In the genomic region with DNA sequence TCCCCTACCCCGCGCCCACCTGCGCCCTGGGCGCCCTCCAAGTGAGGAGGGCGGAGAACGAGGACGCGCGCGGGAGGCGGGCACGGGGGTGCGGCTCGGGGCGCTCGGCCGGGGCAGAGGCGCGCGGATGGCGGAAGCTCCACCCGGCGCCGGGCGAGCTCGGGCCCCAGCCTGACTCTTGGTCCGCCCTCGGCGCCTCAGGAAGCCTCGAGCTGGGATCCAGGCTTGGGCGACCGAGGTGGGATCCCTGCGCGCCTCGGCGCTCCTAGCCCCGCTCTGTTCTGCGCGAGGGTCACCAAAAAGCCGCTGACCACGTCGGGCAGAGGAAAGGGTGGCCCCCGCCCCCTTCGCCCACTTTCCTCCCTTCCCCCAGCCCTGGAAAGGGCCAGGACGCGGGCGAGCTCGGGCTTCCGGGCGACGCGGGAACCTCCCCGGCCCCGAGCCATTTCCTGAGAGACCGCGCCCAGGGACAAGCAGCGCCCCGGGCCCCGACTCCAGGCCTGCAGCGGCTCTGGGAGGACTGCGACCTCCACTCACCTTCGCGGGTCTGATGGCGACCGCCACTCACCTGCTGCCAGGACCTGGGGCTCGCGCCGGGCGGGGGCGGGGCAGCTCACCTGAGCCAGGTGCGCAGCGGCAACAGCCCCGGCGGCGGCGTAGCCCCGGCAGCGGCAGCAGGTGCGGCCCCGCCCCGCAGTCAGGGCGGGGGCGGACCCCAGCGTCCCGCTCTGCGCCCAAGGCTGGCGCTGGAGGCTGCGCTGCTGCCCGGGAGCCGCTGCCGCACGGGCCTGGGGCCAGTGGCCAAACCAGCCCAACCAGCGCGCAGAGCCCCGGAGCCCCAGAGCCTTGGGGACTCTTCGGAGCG, we compare ENCODE assay signal across 8 cellular contexts. TPM values are rescaled to one million over a fixed set of nuclear protein-coding genes. Genes with fewer than 3 reads are reported as not detected.
A peak's percentile ranks its signal among the peaks of the same experiment; 100 is the strongest.
DNase-seq lines count a peak whose midpoint lies in the region; ATAC-seq, FAIRE-seq and TF ChIP-seq lines count a peak whose summit lies in the region.

No MANE protein-coding gene starts in this region.

- peaks cover 0 to 19% of the 10 kb centered on the region in 2 experiments; a peak in 1 of 4 replicates for H3K79me2 ChIP-seq in H1 (ENCODE audit: control insufficient read depth in 1 of 2, insufficient read depth in 2 of 2, low read length in 2 of 2)

- no peaks in the 10 kb centered on the region for H3K9me3 Mint-ChIP-seq in naive B cell

- peaks cover 0 to 13% (median 4%) of the 10 kb centered on the region in 4 experiments; a peak in 5 of 7 replicates for H3K27me3 ChIP-seq in H1 (replicated peaks in 1 of 4; ENCODE audit: control insufficient read depth in 3 of 4, extremely low read depth in 1 of 4, insufficient read depth in 3 of 4, low read length in 3 of 4)

- H3K4ac ChIP-seq in H1 (replicated peaks; ENCODE audit: insufficient read length, low read depth, low read length): peak overlapping the region; percentile 38

- WGBS in H1 (ENCODE audit: extremely low coverage in 1 of 2, insufficient coverage in 1 of 2, insufficient read length in 1 of 2, insufficient replicate concordance in 2 of 2, low coverage in 1 of 2, low lambda C conversion rate in 2 of 2, missing lambda C conversion rate in 1 of 2), 2 experiments: 4% methylated on average over 60 of the region's 97 CpGs; no CpG with 5 or more reads in 1 of the 2 experiments

- TF ChIP-seq CTCF in HEK293 (tag by site-specific recombination; IDR thresholded peaks at IDR 0.05): no peak
- TF ChIP-seq CTCF in H1 (IDR thresholded peaks at IDR 0.05; ENCODE audit: control extremely low read depth in 1 of 3, insufficient read depth in 1 of 3, low read depth in 1 of 3, low read length in 3 of 3): no peak

- no peaks in the 10 kb centered on the region for H3K9me3 ChIP-seq in HEK293 (ENCODE audit: control insufficient read depth, insufficient read depth, low read depth, low read length)
- no peaks in the 10 kb centered on the region for H3K9me3 ChIP-seq in H1 (ENCODE audit: insufficient read depth in 2 of 2, low read depth in 1 of 2, low read length in 1 of 2)

- POLR2A ChIA-PET in HEK293 (lab: Yijun Ruan, JAX): interaction anchor here (0.8 kb wide), 1 partner anchor 10 kb away, joined by 4 read pairs; no protein-coding TSS in a partner anchor
- POLR2A ChIA-PET in H1 (lab: Charles Lee; ENCODE audit: partially characterized antibody): interaction anchor here (0.6 to 5.5 kb wide), 21 partner anchors 10 to 137 kb away, joined by 3 to 41 read pairs (median 3); partner anchors contain the start of genes ANO9, B4GALNT4, HRAS and PTDSS2

- H4K5ac ChIP-seq in H1 (ENCODE audit: insufficient read length, low read depth, low read length): peak overlapping the region; percentile 88

- H4K91ac ChIP-seq in H1 (replicated peaks; ENCODE audit: insufficient read length, low read length): peak overlapping the region; percentile 56

- ATAC-seq in naive B cell (ENCODE audit: low read depth in 2 of 2) (peak; percentile 57 to 62), GM18520 (IDR thresholded peaks at IDR 0.05; ENCODE audit: unreplicated experiment) (no peak), GM21619 (IDR thresholded peaks at IDR 0.05; ENCODE audit: unreplicated experiment) (no peak)

- no peak overlapping the region for H3K23ac ChIP-seq in H1 (ENCODE audit: insufficient read length)

- peaks cover 5 to 7% of the 10 kb centered on the region in 2 experiments for H4K20me1 ChIP-seq in H1 (replicated peaks in 1 of 2; ENCODE audit: control insufficient read depth in 1 of 2, insufficient read depth in 2 of 2, low read length in 2 of 2)

- no peak overlapping the region; the same call in 1 of the 2 replicates for H2BK15ac ChIP-seq in H1 (ENCODE audit: low read length)

- H2BK20ac ChIP-seq in H1 (ENCODE audit: low read length): no peak overlapping the region

- CTCF ChIA-PET in HEK293 (lab: Yijun Ruan, JAX): no interaction called here
- CTCF ChIA-PET in H1 (lab: Charles Lee; ENCODE audit: partially characterized antibody): interaction anchor here (0.8 to 2.8 kb wide), 8 partner anchors 10 to 192 kb away, joined by 3 to 16 read pairs (median 4); partner anchors contain the start of gene PTDSS2

- H3K9ac ChIP-seq in H1 (replicated peaks in 1 of 4; ENCODE audit: extremely low read depth in 1 of 4, low read depth in 3 of 4, low read length in 3 of 4): peak overlapping the region in 3 of 4 experiments; percentile 34 to 55 (median 55); a peak in 5 of 7 replicates

- H3K27ac ChIP-seq in HEK293 (ENCODE audit: extremely low read depth, low read depth, low read length) (no peak overlapping the region), H1 (ENCODE audit: low read depth, low read length) (peak overlapping the region; percentile 42; the same call in 1 of the 2 replicates)

- H3K36me3 Mint-ChIP-seq in naive B cell: no peaks in the 10 kb centered on the region

- no peak overlapping the region for H3K27ac Mint-ChIP-seq in naive B cell

- H2BK12ac ChIP-seq in H1 (ENCODE audit: low read depth, low read length): 0 out of 2 replicates have a peak overlapping the region, but pooled peaks have one; percentile 60

- peak in 1 of 2 experiments; percentile 3; a peak in 1 of 4 replicates for TF ChIP-seq RAD21 in H1 (IDR thresholded peaks at IDR 0.05 in 1 of 2, conservative IDR thresholded peaks at IDR 0.05 in 1 of 2; ENCODE audit: low read depth in 2 of 2, low read length in 2 of 2)

- H3K4me3 ChIP-seq in HEK293 (ENCODE audit: low read depth, low read length) (peak overlapping the region; percentile 39), H1 (ENCODE audit: extremely low read depth in 1 of 4, insufficient read depth in 2 of 4, low read depth in 3 of 4, low read length in 4 of 4) (peak overlapping the region; percentile 54 to 92 (median 62))

- H3K4me3 Mint-ChIP-seq in naive B cell: peak overlapping the region; percentile 8 to 94 (median 77)

- H3K4me2 ChIP-seq in H1 (ENCODE audit: insufficient read depth in 1 of 2, low read depth in 2 of 2, low read length in 2 of 2): peak overlapping the region; percentile 68 to 87

- H3K79me1 ChIP-seq in H1 (ENCODE audit: low read depth, low read length): peaks cover 5% of the 10 kb centered on the region

- FAIRE-seq in H1 (lab: Jason Lieb, UNC): no peak

- peak overlapping the region; percentile 95 for H4K8ac ChIP-seq in H1 (ENCODE audit: extremely low read depth, insufficient read depth, low read length)

- H3K56ac ChIP-seq in H1 (replicated peaks; ENCODE audit: insufficient read length, low read depth, low read length): peak overlapping the region; percentile 16

- no peak overlapping the region for H2AK5ac ChIP-seq in H1 (ENCODE audit: low read depth, low read length)

- peak overlapping the region; percentile 22 for H2BK120ac ChIP-seq in H1 (replicated peaks; ENCODE audit: low read depth, low read length)

- DNase-seq in AG08396 (ENCODE audit: low spot score): peak; percentile 65
- peak; percentile 75 for DNase-seq in UCSD-AML1 (lab: John Stamatoyannopoulos, UW; ENCODE audit: unreplicated experiment)
- DNase-seq in H1 (ENCODE audit: low read depth in 1 of 2, low spot score in 2 of 2): peak; percentile 50 to 90
- peak; percentile 37 for DNase-seq in naive B cell
- DNase-seq in GDM1 (lab: John Stamatoyannopoulos, UW): no peak

- H3K27me3 Mint-ChIP-seq in naive B cell: peaks cover 0 to 16% (median 0%) of the 10 kb centered on the region in 3 donors

- no peak overlapping the region for H3K14ac ChIP-seq in H1 (ENCODE audit: insufficient read length)

- H3K18ac ChIP-seq in H1 (ENCODE audit: extremely low read depth, low read length): peak overlapping the region; percentile 78

- no peak; a peak in 2 of 3 replicates for TF ChIP-seq POLR2A in H1 (IDR thresholded peaks at IDR 0.05; ENCODE audit: control extremely low read depth in 1 of 2, low read depth in 2 of 2, low read length in 2 of 2)

- H2AFZ ChIP-seq in H1 (ENCODE audit: low read length): no peak overlapping the region

- peaks cover 9% of the 10 kb centered on the region; the same call in 1 of the 2 replicates for H3K23me2 ChIP-seq in H1 (ENCODE audit: low read depth, low read length)

- peak overlapping the region; percentile 66; the same call in 1 of the 2 replicates for H2BK5ac ChIP-seq in H1 (ENCODE audit: low read depth, low read length)

- H3K4me1 ChIP-seq in HEK293 (ENCODE audit: control insufficient read depth, insufficient read depth, low read length) (no peaks in the 10 kb centered on the region), H1 (replicated peaks in 1 of 4; ENCODE audit: control insufficient read depth in 3 of 4, insufficient read depth in 4 of 4, low read length in 3 of 4) (peaks cover 0 to 26% (median 16%) of the 10 kb centered on the region in 4 experiments; a peak in 6 of 7 replicates)

- no peak for TF ChIP-seq EP300 in H1 (IDR thresholded peaks at IDR 0.05; ENCODE audit: borderline replicate concordance in 1 of 2, low read depth in 2 of 2, low read length in 2 of 2)

- no peaks in the 10 kb centered on the region for H3K36me3 ChIP-seq in HEK293 (ENCODE audit: control insufficient read depth in 2 of 2, insufficient read depth in 1 of 2, low read length in 2 of 2)
- no peaks in the 10 kb centered on the region; a peak in 1 of 8 replicates for H3K36me3 ChIP-seq in H1 (ENCODE audit: control insufficient read depth in 2 of 4, insufficient read depth in 4 of 4, low read length in 3 of 4)

- H3K4me1 Mint-ChIP-seq in naive B cell: peaks cover 26 to 32% (median 29%) of the 10 kb centered on the region in 3 donors

RNA-seq across cellular contexts. Expression of gene SIGIRR, which starts 2.2 kb away (rescaled TPM):
- 66.3 and 68.9 TPM in 2 replicates for total RNA-seq in H1 (2021; fragmentation: NEBNext Ultra II Directional; extraction: Animal tissue kit (Norgen Biotek cat#: 25700))
- polyA plus RNA-seq in H1 (2011; rRNA removed) (55.2 and 94.2 TPM in 2 replicates), naive B cell (ENCODE audit: low read depth in 6 of 6) (10 to 100 TPM; 30.4 to 72.0 (median 53.5) TPM)
- polyA plus RNA-seq in H1 (2011; cell fraction: cytosol; rRNA removed): 57.0 TPM
- polyA plus RNA-seq in H1 (2011; cell fraction: nucleus; rRNA removed): 133 TPM
- 35.4 to 56.4 TPM (median 48.3 TPM) in 4 replicates for polyA plus RNA-seq in H1 (2012, experiment 1 of 2)
- polyA plus RNA-seq in H1 (2012, experiment 2 of 2): 55.4 TPM
- 51.9 TPM for polyA plus RNA-seq in H1 (2013, experiment 1 of 2)
- 52.5 TPM for polyA plus RNA-seq in H1 (2013, experiment 2 of 2)
- polyA minus RNA-seq in H1 (2011; rRNA and poly(A)+ RNA removed): 13.0 and 16.6 TPM in 2 replicates
- polyA minus RNA-seq in H1 (2011; cell fraction: cytosol; rRNA and poly(A)+ RNA removed): 26.2 TPM
- polyA minus RNA-seq in H1 (2011; cell fraction: nucleus; rRNA and poly(A)+ RNA removed): 24.8 TPM

RNA-seq across cellular contexts. Expression of gene PKP3, which starts 23.0 kb away (rescaled TPM):
- total RNA-seq in H1 (2021; fragmentation: NEBNext Ultra II Directional; extraction: Animal tissue kit (Norgen Biotek cat#: 25700)): 28.5 and 28.7 TPM in 2 replicates
- 16.7 and 28.0 TPM in 2 replicates for polyA plus RNA-seq in H1 (2011; rRNA removed)
- 25.0 TPM for polyA plus RNA-seq in H1 (2011; cell fraction: cytosol; rRNA removed)
- 35.4 TPM for polyA plus RNA-seq in H1 (2011; cell fraction: nucleus; rRNA removed)
- polyA plus RNA-seq in H1 (2012, experiment 1 of 2): 10.9 to 22.0 TPM (median 18.8 TPM) in 4 replicates
- polyA plus RNA-seq in H1 (2012, experiment 2 of 2): 14.5 TPM
- polyA plus RNA-seq in H1 (2013, experiment 1 of 2): 11.0 TPM
- 12.3 TPM for polyA plus RNA-seq in H1 (2013, experiment 2 of 2)
- 11.3 and 13.9 TPM in 2 replicates for polyA minus RNA-seq in H1 (2011; rRNA and poly(A)+ RNA removed)
- 33.5 TPM for polyA minus RNA-seq in H1 (2011; cell fraction: cytosol; rRNA and poly(A)+ RNA removed)
- polyA minus RNA-seq in H1 (2011; cell fraction: nucleus; rRNA and poly(A)+ RNA removed): 11.1 TPM
- under 1 TPM in 2 of 6 donors, not detected in 4; 0.09 to 0.13 TPM for polyA plus RNA-seq in naive B cell (ENCODE audit: low read depth in 6 of 6)

RNA-seq across cellular contexts. Expression of gene ANO9, which starts 24.8 kb away (rescaled TPM):
- total RNA-seq in H1 (2021; fragmentation: NEBNext Ultra II Directional; extraction: Animal tissue kit (Norgen Biotek cat#: 25700)): 18.0 and 20.0 TPM in 2 replicates
- polyA plus RNA-seq in H1 (2011; rRNA removed) (20.7 and 24.6 TPM in 2 replicates), naive B cell (ENCODE audit: low read depth in 6 of 6) (1 to 10 TPM in 5 of 6 donors, not detected in 1; 1.9 to 4.5 (median 3.4) TPM)
- polyA plus RNA-seq in H1 (2011; cell fraction: cytosol; rRNA removed): 19.7 TPM
- 185 TPM for polyA plus RNA-seq in H1 (2011; cell fraction: nucleus; rRNA removed)
- 20.7 to 42.8 TPM (median 32.2 TPM) in 4 replicates for polyA plus RNA-seq in H1 (2012, experiment 1 of 2)
- polyA plus RNA-seq in H1 (2012, experiment 2 of 2): 11.9 TPM
- 14.6 TPM for polyA plus RNA-seq in H1 (2013, experiment 1 of 2)
- polyA plus RNA-seq in H1 (2013, experiment 2 of 2): 13.7 TPM
- 5.2 and 7.0 TPM in 2 replicates for polyA minus RNA-seq in H1 (2011; rRNA and poly(A)+ RNA removed)
- 5.6 TPM for polyA minus RNA-seq in H1 (2011; cell fraction: cytosol; rRNA and poly(A)+ RNA removed)
- 19.3 TPM for polyA minus RNA-seq in H1 (2011; cell fraction: nucleus; rRNA and poly(A)+ RNA removed)

RNA-seq across cellular contexts. Expression of gene PTDSS2, which starts 33.1 kb away (rescaled TPM):
- 48.7 and 52.4 TPM in 2 replicates for total RNA-seq in H1 (2021; fragmentation: NEBNext Ultra II Directional; extraction: Animal tissue kit (Norgen Biotek cat#: 25700))
- 68.2 and 108 TPM in 2 replicates for polyA plus RNA-seq in H1 (2011; rRNA removed)
- 69.7 TPM for polyA plus RNA-seq in H1 (2011; cell fraction: cytosol; rRNA removed)
- polyA plus RNA-seq in H1 (2011; cell fraction: nucleus; rRNA removed): 197 TPM
- 33.3 to 60.1 TPM (median 54.3 TPM) in 4 replicates for polyA plus RNA-seq in H1 (2012, experiment 1 of 2)
- 51.9 TPM for polyA plus RNA-seq in H1 (2012, experiment 2 of 2)
- 42.4 TPM for polyA plus RNA-seq in H1 (2013, experiment 1 of 2)
- 39.1 TPM for polyA plus RNA-seq in H1 (2013, experiment 2 of 2)
- 49.6 and 57.3 TPM in 2 replicates for polyA minus RNA-seq in H1 (2011; rRNA and poly(A)+ RNA removed)
- polyA minus RNA-seq in H1 (2011; cell fraction: cytosol; rRNA and poly(A)+ RNA removed): 38.8 TPM
- polyA minus RNA-seq in H1 (2011; cell fraction: nucleus; rRNA and poly(A)+ RNA removed): 51.9 TPM
- 10 to 100 TPM in 4 of 6 donors, 1 to 10 TPM in 2; 5.5 to 12.3 (median 10.3) TPM for polyA plus RNA-seq in naive B cell (ENCODE audit: low read depth in 6 of 6)

RNA-seq across cellular contexts. Expression of gene B4GALNT4, which starts 47.7 kb away (rescaled TPM):
- total RNA-seq in H1 (2021; fragmentation: NEBNext Ultra II Directional; extraction: Animal tissue kit (Norgen Biotek cat#: 25700)): 76.3 and 89.0 TPM in 2 replicates
- polyA plus RNA-seq in H1 (2011; rRNA removed): 40.9 and 69.4 TPM in 2 replicates
- 62.2 TPM for polyA plus RNA-seq in H1 (2011; cell fraction: cytosol; rRNA removed)
- polyA plus RNA-seq in H1 (2011; cell fraction: nucleus; rRNA removed): 329 TPM
- polyA plus RNA-seq in H1 (2012, experiment 1 of 2): 55.4 to 118 TPM (median 90.1 TPM) in 4 replicates
- 69.9 TPM for polyA plus RNA-seq in H1 (2012, experiment 2 of 2)
- polyA plus RNA-seq in H1 (2013, experiment 1 of 2): 55.2 TPM
- polyA plus RNA-seq in H1 (2013, experiment 2 of 2): 48.0 TPM
- 6.4 and 7.0 TPM in 2 replicates for polyA minus RNA-seq in H1 (2011; rRNA and poly(A)+ RNA removed)
- polyA minus RNA-seq in H1 (2011; cell fraction: cytosol; rRNA and poly(A)+ RNA removed): 19.7 TPM
- 37.0 TPM for polyA minus RNA-seq in H1 (2011; cell fraction: nucleus; rRNA and poly(A)+ RNA removed)
- not detected for polyA plus RNA-seq in naive B cell (ENCODE audit: low read depth in 6 of 6)

Comparison
In these comparisons a context has a peak if more than half of its experiments do, and no peak if none do; other contexts are left out.
1. ATAC-seq: peak in naive B cell (2 of 2); none in GM18520 (single experiment) and GM21619 (single experiment).
2. RNA of gene PKP3, which starts 23.0 kb away (polyA plus RNA-seq): 10.9 to 35.4 TPM in H1; 0.09 to 0.13 TPM in naive B cell; every median in the first group is over 10 times any median in the second.